In genomic region chr6:6179858-6180257, GRCh38 we compare ENCODE assay signal across 18 cellular contexts.
"Had no signal": no experiment of that assay in that cellular context is flagged by ENCODE, and none has a peak within 500 bp of the region (broad histone marks: within the 10 kb centered on the region; RNA-seq: fewer than 3 reads in every experiment).

No MANE protein-coding gene starts in this region.

- DNase-seq: activated CD4-positive, alpha-beta T cell treated with anti-CD3 and anti-CD28 coated beads, Interleukin-2, amount 50 U/mL, for 48 hours; activated CD8-positive, alpha-beta memory T cell treated with anti-CD3 and anti-CD28 coated beads, Interleukin-2, amount 10 ng/mL, durations not matched to agents 7 days and 5 days; activated effector memory CD4-positive, alpha-beta T cell treated with anti-CD3 and anti-CD28 coated beads, Interleukin-2, amount 50 U/mL, for 16 hours; activated T-cell treated with anti-CD3 and anti-CD28 coated beads, Interleukin-2, amount 50 U/mL, for 24 hours; amniotic stem cell; body of pancreas; effector memory CD8-positive, alpha-beta T cell; erythroblast; immature natural killer cell; left cardiac atrium; lower lobe of right lung; naive thymus-derived CD8-positive, alpha-beta T cell; nucleus accumbens; stimulated activated CD4-positive, alpha-beta T cell treated with anti-CD3 and anti-CD28 coated beads, Interleukin-12 subunit alpha, Interleukin-12 subunit beta, amount 100 ng/mL, for 4 hours; stimulated activated naive CD4-positive, alpha-beta T cell; substantia nigra; upper lobe of left lung had no signal

- H3K27me3 ChIP-seq: body of pancreas, upper lobe of left lung had no signal

- H3K4me3 ChIP-seq: body of pancreas, lower lobe of right lung, prostate gland, upper lobe of left lung had no signal

- H3K36me3 ChIP-seq: lower lobe of right lung, prostate gland, upper lobe of left lung had no signal

- H3K9me3 ChIP-seq: body of pancreas, lower lobe of right lung, prostate gland, upper lobe of left lung had no signal

- H3K4me1 ChIP-seq: body of pancreas, lower lobe of right lung, prostate gland, upper lobe of left lung had no signal

- H3K27ac ChIP-seq: body of pancreas, lower lobe of right lung, prostate gland, upper lobe of left lung had no signal
